19 cellular contexts compared by ENCODE assay signal in the genomic region with DNA sequence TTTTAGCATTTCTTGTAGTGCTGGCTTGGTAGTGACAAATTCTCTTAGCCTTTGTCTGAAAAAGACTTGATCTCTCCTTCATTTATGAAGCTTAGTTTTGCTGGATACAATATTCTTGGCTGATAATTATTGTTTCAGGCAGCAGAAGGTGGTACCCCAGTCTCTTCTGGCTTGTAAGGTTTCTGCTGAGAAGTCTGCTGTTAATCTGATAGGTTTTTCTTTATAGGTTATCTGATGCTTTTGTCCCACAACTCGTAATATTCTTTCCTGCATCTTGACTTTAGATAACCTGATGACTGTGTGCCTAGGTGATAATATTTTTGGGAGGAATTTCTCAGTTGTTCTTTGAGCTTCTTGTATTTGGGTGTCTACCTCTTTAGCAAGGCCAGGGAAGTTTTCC.
"Had no signal": no experiment of that assay in that cellular context is flagged by ENCODE, and none has a peak within 500 bp of the region (broad histone marks: within the 10 kb centered on the region; RNA-seq: fewer than 3 reads in every experiment).

No MANE protein-coding gene starts in this region.

- DNase-seq: effector CD4-positive, alpha-beta T cell; gastrocnemius medialis; heart right ventricle; hypothalamus; kidney glomerular epithelial cell; mesendoderm; naive B cell; nephron progenitor cell; psoas muscle; retina; right lobe of liver; stimulated activated CD4-positive, alpha-beta T cell treated with anti-CD3 and anti-CD28 coated beads, Interleukin-4, amount 100 ng/mL, for 24 hours; upper lobe of left lung; uterus had no signal

- H3K27me3 ChIP-seq: gastrocnemius medialis, heart right ventricle, right lobe of liver, tibial artery, upper lobe of left lung, uterus had no signal

- H3K27me3 Mint-ChIP-seq: naive B cell; stimulated activated memory B cell treated with anti-CD40 and anti-IgM and Interleukin-4, amounts not matched to agents 10 μg/mL and 1 μg/mL and 100 μg/mL, for 72 hours; stimulated activated naive CD8-positive, alpha-beta T cell treated with anti-CD3 and anti-CD28 coated beads, Interleukin-15, Interleukin-2, amounts not matched to agents 100 ng/mL and 50 ng/mL, for 24 hours had no signal

- H3K36me3 ChIP-seq: gastrocnemius medialis, uterus had no signal

- H3K27ac Mint-ChIP-seq: stimulated activated memory B cell treated with anti-CD40 and anti-IgM and Interleukin-4, amounts not matched to agents 10 μg/mL and 1 μg/mL and 100 μg/mL, for 72 hours; stimulated activated naive CD8-positive, alpha-beta T cell treated with anti-CD3 and anti-CD28 coated beads, Interleukin-15, Interleukin-2, amounts not matched to agents 100 ng/mL and 50 ng/mL, for 24 hours had no signal

- ATAC-seq: esophagus mucosa; gastrocnemius medialis; heart right ventricle; psoas muscle; right lobe of liver; stimulated activated memory B cell treated with anti-CD40 and anti-IgM and Interleukin-4, amounts not matched to agents 10 μg/mL and 1 μg/mL and 100 μg/mL, for 72 hours had no signal

- H3K4me3 Mint-ChIP-seq: naive B cell; nephron progenitor cell; stimulated activated memory B cell treated with anti-CD40 and anti-IgM and Interleukin-4, amounts not matched to agents 10 μg/mL and 1 μg/mL and 100 μg/mL, for 72 hours; stimulated activated naive CD8-positive, alpha-beta T cell treated with anti-CD3 and anti-CD28 coated beads, Interleukin-15, Interleukin-2, amounts not matched to agents 100 ng/mL and 50 ng/mL, for 24 hours had no signal

- H3K4me1 ChIP-seq: parathyroid adenoma, psoas muscle had no signal

- H2AFZ ChIP-seq: parathyroid adenoma had no signal

- H3K27ac ChIP-seq: gastrocnemius medialis, heart right ventricle, parathyroid adenoma, psoas muscle, right lobe of liver, tibial artery, upper lobe of left lung, uterus had no signal

- H3K4me3 ChIP-seq: gastrocnemius medialis, heart right ventricle, psoas muscle, right lobe of liver, tibial artery, upper lobe of left lung, uterus had no signal
